Comparison of ENCODE assay signal across 23 cellular contexts in the genomic region with DNA sequence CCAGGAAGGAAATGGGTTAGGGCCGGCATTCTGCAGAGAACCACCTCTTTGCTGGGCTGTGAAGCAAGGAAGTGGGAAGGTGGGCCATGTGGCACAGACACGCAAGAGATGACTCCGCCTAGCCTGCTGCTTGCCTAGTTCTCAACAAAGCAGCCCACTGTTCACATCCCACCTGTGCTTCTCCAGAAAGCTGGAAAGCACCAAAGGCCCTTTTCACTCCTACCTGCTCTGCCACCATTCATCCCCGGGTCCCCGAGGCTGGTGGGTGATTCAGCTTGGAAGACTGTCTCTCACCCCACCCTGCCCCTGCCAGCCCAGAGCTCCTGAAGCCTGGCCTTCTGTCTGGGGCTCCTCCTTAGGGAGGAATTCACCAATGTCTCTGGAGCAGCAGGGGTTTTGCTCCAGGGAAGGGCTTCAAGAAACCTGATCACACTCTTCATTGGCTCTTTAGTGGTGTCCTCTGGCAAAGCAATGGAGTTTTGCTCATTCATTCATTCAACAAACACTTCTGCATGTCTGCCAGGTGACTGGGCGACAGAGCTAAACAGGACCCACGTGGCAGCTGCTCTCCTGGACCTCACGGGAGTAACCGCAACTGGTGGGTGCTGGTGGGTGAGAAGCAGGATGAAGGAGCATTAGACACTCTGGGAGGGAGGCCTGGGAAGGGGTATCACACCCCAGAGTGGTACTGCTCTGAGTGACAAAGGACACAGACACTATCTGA.
DNase-seq lines count a peak whose midpoint lies in the region; ATAC-seq and TF ChIP-seq lines count a peak whose summit lies in the region.
"Had no signal": no experiment of that assay in that cellular context is flagged by ENCODE, and none has a peak within 500 bp of the region (broad histone marks: within the 10 kb centered on the region; RNA-seq: fewer than 3 reads in every experiment).

No MANE protein-coding gene starts in this region.

- peaks cover 3% of the 10 kb centered on the region for H3K4me1 ChIP-seq in osteoblast (ENCODE audit: insufficient read depth, low read length)
- H3K4me1 ChIP-seq: colonic mucosa had no signal

- no peak overlapping the region for H2AFZ ChIP-seq in osteoblast (ENCODE audit: low read length)

- DNase-seq in activated CD4-positive, alpha-beta T cell treated with anti-CD3 and anti-CD28 coated beads, Interleukin-2, amount 10 ng/mL, durations not matched to agents 7 days and 5 days, result peak; percentile 25
- no peak for DNase-seq in activated CD4-positive, alpha-beta T cell treated with anti-CD3 and anti-CD28 coated beads for 4 hours
- peak; percentile 64 for DNase-seq in Jurkat, Clone E6-1 (ENCODE audit: low read depth, low spot score)
- DNase-seq in activated naive CD8-positive, alpha-beta T cell treated with anti-CD3 and anti-CD28 coated beads, Interleukin-2, amount 10 ng/mL, durations not matched to agents 7 days and 5 days, result no peak
- DNase-seq in osteoblast (ENCODE audit: insufficient read length, low spot score, missing footprints) (peak; percentile 51), foreskin melanocyte (no peak), cortex of kidney (lab: John Stamatoyannopoulos, UW) (no peak), medulla oblongata (ENCODE audit: extremely low spot score) (no peak)
- DNase-seq: activated CD4-positive, alpha-beta T cell treated with anti-CD3 and anti-CD28 coated beads for 48 hours; AML-193; colonic mucosa; effector memory CD8-positive, alpha-beta T cell; GF-D8; MV-4-11; NCI-H1694; NCI-H526; nucleus accumbens; small intestine; T-helper 17 cell had no signal

- H3K27me3 ChIP-seq in osteoblast (ENCODE audit: insufficient read depth, low read length), result no peaks in the 10 kb centered on the region
- H3K27me3 ChIP-seq: colonic mucosa, suprapubic skin had no signal

- CTCF ChIA-PET in activated CD4-positive, alpha-beta T cell treated with anti-CD3 and anti-CD28 coated beads, Interleukin-2, amount 10 ng/mL, durations not matched to agents 7 days and 5 days (lab: Charles Lee), result no interaction called here

- H3K9me3 Mint-ChIP-seq in activated CD4-positive, alpha-beta T cell treated with anti-CD3 and anti-CD28 coated beads, Interleukin-2, amount 10 ng/mL, durations not matched to agents 7 days and 5 days, result no peaks in the 10 kb centered on the region
- no peaks in the 10 kb centered on the region for H3K9me3 Mint-ChIP-seq in activated naive CD8-positive, alpha-beta T cell treated with anti-CD3 and anti-CD28 coated beads, Interleukin-2, amount 10 ng/mL, durations not matched to agents 7 days and 5 days
- H3K9me3 Mint-ChIP-seq: activated T-helper 17 cell treated with anti-CD3 and anti-CD28 coated beads, Interleukin-2, amount 50 U/mL, for 72 hours; effector memory CD8-positive, alpha-beta T cell; stimulated activated effector memory CD8-positive, alpha-beta T cell treated with anti-CD3 and anti-CD28 coated beads, Interleukin-12 subunit alpha, Interleukin-12 subunit beta, amount 100 ng/mL, for 72 hours had no signal

- no peak overlapping the region for H3K27ac ChIP-seq in osteoblast (ENCODE audit: low read depth, low read length)
- H3K27ac ChIP-seq: colonic mucosa, KMS-11, suprapubic skin had no signal

- no peak overlapping the region for H3K4me3 ChIP-seq in Jurkat, Clone E6-1 (ENCODE audit: low read length)
- H3K4me3 ChIP-seq in osteoblast (ENCODE audit: insufficient read depth, low read length), result no peak overlapping the region
- H3K4me3 ChIP-seq: colonic mucosa, suprapubic skin had no signal

- H3K36me3 Mint-ChIP-seq in activated CD4-positive, alpha-beta T cell treated with anti-CD3 and anti-CD28 coated beads, Interleukin-2, amount 10 ng/mL, durations not matched to agents 7 days and 5 days (ENCODE audit: low read depth), result no peaks in the 10 kb centered on the region
- peaks cover 2% of the 10 kb centered on the region for H3K36me3 Mint-ChIP-seq in activated naive CD8-positive, alpha-beta T cell treated with anti-CD3 and anti-CD28 coated beads, Interleukin-2, amount 10 ng/mL, durations not matched to agents 7 days and 5 days
- H3K36me3 Mint-ChIP-seq: stimulated activated effector memory CD8-positive, alpha-beta T cell treated with anti-CD3 and anti-CD28 coated beads, Interleukin-12 subunit alpha, Interleukin-12 subunit beta, amount 100 ng/mL, for 72 hours had no signal

- H4K20me1 ChIP-seq in osteoblast (ENCODE audit: insufficient read depth, low read length), result no peaks in the 10 kb centered on the region

- no peaks in the 10 kb centered on the region for H3K9me3 ChIP-seq in osteoblast (ENCODE audit: low read depth, low read length)
- H3K9me3 ChIP-seq: colonic mucosa, suprapubic skin had no signal

- peaks cover 59% of the 10 kb centered on the region for H3K4me1 Mint-ChIP-seq in activated CD4-positive, alpha-beta T cell treated with anti-CD3 and anti-CD28 coated beads, Interleukin-2, amount 10 ng/mL, durations not matched to agents 7 days and 5 days
- peaks cover 68% of the 10 kb centered on the region for H3K4me1 Mint-ChIP-seq in activated naive CD8-positive, alpha-beta T cell treated with anti-CD3 and anti-CD28 coated beads, Interleukin-2, amount 10 ng/mL, durations not matched to agents 7 days and 5 days

- H3K27me3 Mint-ChIP-seq in activated CD4-positive, alpha-beta T cell treated with anti-CD3 and anti-CD28 coated beads, Interleukin-2, amount 10 ng/mL, durations not matched to agents 7 days and 5 days, result peaks cover 7% of the 10 kb centered on the region
- peaks cover 2% of the 10 kb centered on the region for H3K27me3 Mint-ChIP-seq in activated naive CD8-positive, alpha-beta T cell treated with anti-CD3 and anti-CD28 coated beads, Interleukin-2, amount 10 ng/mL, durations not matched to agents 7 days and 5 days
- H3K27me3 Mint-ChIP-seq: activated T-helper 17 cell treated with anti-CD3 and anti-CD28 coated beads, Interleukin-2, amount 50 U/mL, for 72 hours; T-helper 17 cell had no signal

- ATAC-seq in activated naive CD8-positive, alpha-beta T cell treated with anti-CD3 and anti-CD28 coated beads, Interleukin-2, amount 10 ng/mL, durations not matched to agents 7 days and 5 days (ENCODE audit: low read depth), result peak; percentile 79
- ATAC-seq: activated T-helper 17 cell treated with anti-CD3 and anti-CD28 coated beads, Interleukin-2, amount 50 U/mL, for 72 hours; effector memory CD8-positive, alpha-beta T cell; stimulated activated effector memory CD8-positive, alpha-beta T cell treated with anti-CD3 and anti-CD28 coated beads, Interleukin-12 subunit alpha, Interleukin-12 subunit beta, amount 100 ng/mL, for 72 hours; T-helper 17 cell had no signal

- POLR2A ChIA-PET in activated CD4-positive, alpha-beta T cell treated with anti-CD3 and anti-CD28 coated beads, Interleukin-2, amount 10 ng/mL, durations not matched to agents 7 days and 5 days (lab: Charles Lee), result no interaction called here
- POLR2A ChIA-PET in activated naive CD8-positive, alpha-beta T cell treated with anti-CD3 and anti-CD28 coated beads, Interleukin-2, amount 10 ng/mL, durations not matched to agents 7 days and 5 days (lab: Charles Lee), result interaction anchor here (1.1 to 1.5 kb wide), 2 partner anchors 15 to 145 kb away, joined by 3 to 6 read pairs; a partner anchor contains a TSS

- peak overlapping the region; percentile 76 for H3K27ac Mint-ChIP-seq in activated CD4-positive, alpha-beta T cell treated with anti-CD3 and anti-CD28 coated beads, Interleukin-2, amount 10 ng/mL, durations not matched to agents 7 days and 5 days
- H3K27ac Mint-ChIP-seq in activated naive CD8-positive, alpha-beta T cell treated with anti-CD3 and anti-CD28 coated beads, Interleukin-2, amount 10 ng/mL, durations not matched to agents 7 days and 5 days, result peak overlapping the region; percentile 78
- H3K27ac Mint-ChIP-seq: activated T-helper 17 cell treated with anti-CD3 and anti-CD28 coated beads, Interleukin-2, amount 50 U/mL, for 72 hours; effector memory CD8-positive, alpha-beta T cell; stimulated activated effector memory CD8-positive, alpha-beta T cell treated with anti-CD3 and anti-CD28 coated beads, Interleukin-12 subunit alpha, Interleukin-12 subunit beta, amount 100 ng/mL, for 72 hours; T-helper 17 cell had no signal

- peak overlapping the region; percentile 12 for H3K4me3 Mint-ChIP-seq in activated CD4-positive, alpha-beta T cell treated with anti-CD3 and anti-CD28 coated beads, Interleukin-2, amount 10 ng/mL, durations not matched to agents 7 days and 5 days
- H3K4me3 Mint-ChIP-seq in activated naive CD8-positive, alpha-beta T cell treated with anti-CD3 and anti-CD28 coated beads, Interleukin-2, amount 10 ng/mL, durations not matched to agents 7 days and 5 days, result peak overlapping the region; percentile 61
- H3K4me3 Mint-ChIP-seq: activated T-helper 17 cell treated with anti-CD3 and anti-CD28 coated beads, Interleukin-2, amount 50 U/mL, for 72 hours; effector memory CD8-positive, alpha-beta T cell; stimulated activated effector memory CD8-positive, alpha-beta T cell treated with anti-CD3 and anti-CD28 coated beads, Interleukin-12 subunit alpha, Interleukin-12 subunit beta, amount 100 ng/mL, for 72 hours; T-helper 17 cell had no signal

- H3K36me3 ChIP-seq in osteoblast (ENCODE audit: insufficient read depth, low read length), result no peaks in the 10 kb centered on the region
- H3K36me3 ChIP-seq: colonic mucosa, suprapubic skin had no signal

- H3K4me2 ChIP-seq in osteoblast (ENCODE audit: insufficient read depth, low read length), result no peak overlapping the region
- H3K4me2 ChIP-seq: KMS-11 had no signal

- no peaks in the 10 kb centered on the region for H3K79me2 ChIP-seq in osteoblast (ENCODE audit: insufficient read depth, low read length)

- no peak for TF ChIP-seq CTCF in osteoblast (IDR thresholded peaks at IDR 0.05; ENCODE audit: extremely low read depth, low read depth, low read length)

Comparison
In these comparisons a context has a peak if more than half of its experiments do, and no peak if none do; other contexts are left out.
1. DNase-seq: peak in activated CD4-positive, alpha-beta T cell treated with anti-CD3 and anti-CD28 coated beads, Interleukin-2, amount 10 ng/mL, durations not matched to agents 7 days and 5 days (single experiment), Jurkat, Clone E6-1 (single experiment) and osteoblast (single experiment); none in activated CD4-positive, alpha-beta T cell treated with anti-CD3 and anti-CD28 coated beads for 4 hours (0 of 2), activated naive CD8-positive, alpha-beta T cell treated with anti-CD3 and anti-CD28 coated beads, Interleukin-2, amount 10 ng/mL, durations not matched to agents 7 days and 5 days (single experiment), foreskin melanocyte (single experiment), cortex of kidney (single experiment) and medulla oblongata (single experiment).